1 cellular context compared by ENCODE assay signal in the genomic region with DNA sequence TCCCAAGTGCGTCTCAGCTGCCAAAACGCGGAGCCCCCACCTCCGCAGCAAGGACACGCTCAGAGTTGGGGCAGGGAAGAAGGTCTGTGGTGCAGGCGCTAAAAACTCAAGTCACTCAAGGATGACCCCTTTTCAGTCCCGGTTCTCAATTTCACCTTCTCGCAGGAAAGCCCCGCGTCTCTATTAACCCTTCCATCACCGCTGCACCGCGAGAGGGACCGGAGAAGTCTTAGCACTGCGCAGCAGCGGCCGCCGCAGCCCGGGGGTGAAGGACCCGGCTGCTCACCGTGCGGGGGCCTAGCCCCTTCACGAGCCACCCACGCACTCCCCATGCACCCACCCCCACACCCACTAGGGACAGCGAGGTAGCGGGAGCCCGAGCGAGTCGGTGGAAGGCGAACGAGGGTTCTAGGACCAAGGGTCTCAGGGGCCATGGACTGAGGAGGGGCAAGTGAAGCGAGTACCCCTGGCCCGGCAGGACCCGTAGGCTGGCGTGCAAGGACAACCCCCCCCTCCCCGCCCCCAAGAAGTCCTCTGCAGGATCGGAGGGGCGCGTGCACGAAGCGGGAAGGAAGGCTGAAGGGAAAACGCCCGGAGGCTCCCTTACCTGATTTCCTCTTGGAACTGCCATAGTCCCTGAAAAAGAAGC.
A peak's percentile ranks its signal among the peaks of the same experiment; 100 is the strongest.
TF ChIP-seq lines count a peak whose summit lies in the region.

No MANE protein-coding gene starts in this region.

TF ChIP-seq in H1, 55 proteins besides CTCF, POLR2A, EP300 and RAD21 (continued from another document):
- no peak for TF ChIP-seq SP2 (IDR thresholded peaks at IDR 0.05; ENCODE audit: low read length)
- TF ChIP-seq NANOG (IDR thresholded peaks at IDR 0.05; ENCODE audit: insufficient read depth, low read depth, low read length, poor library complexity, severe bottlenecking): no peak
- TF ChIP-seq, protein P1, sequence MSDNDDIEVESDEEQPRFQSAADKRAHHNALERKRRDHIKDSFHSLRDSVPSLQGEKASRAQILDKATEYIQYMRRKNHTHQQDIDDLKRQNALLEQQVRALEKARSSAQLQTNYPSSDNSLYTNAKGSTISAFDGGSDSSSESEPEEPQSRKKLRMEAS (IDR thresholded peaks at IDR 0.05): 0 out of 2 replicates have a peak, but pooled peaks have one; percentile 8
- TF ChIP-seq ASH2L (IDR thresholded peaks at IDR 0.05; ENCODE audit: low read length): no peak
- TF ChIP-seq, protein P2, sequence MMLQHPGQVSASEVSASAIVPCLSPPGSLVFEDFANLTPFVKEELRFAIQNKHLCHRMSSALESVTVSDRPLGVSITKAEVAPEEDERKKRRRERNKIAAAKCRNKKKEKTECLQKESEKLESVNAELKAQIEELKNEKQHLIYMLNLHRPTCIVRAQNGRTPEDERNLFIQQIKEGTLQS (IDR thresholded peaks at IDR 0.05; ENCODE audit: insufficient read depth, low read depth, low read length): no peak
- no peak for TF ChIP-seq POLR2AphosphoS5 (IDR thresholded peaks at IDR 0.05; ENCODE audit: low read depth, low read length)
- TF ChIP-seq SAP30 (IDR thresholded peaks at IDR 0.05; ENCODE audit: insufficient read depth, insufficient replicate concordance, low read length): no peak
- peak; percentile 47 for TF ChIP-seq KDM4A (IDR thresholded peaks at IDR 0.05; ENCODE audit: low read depth, low read length, severe bottlenecking)
- TF ChIP-seq NRF1 (IDR thresholded peaks at IDR 0.05; ENCODE audit: low read depth, low read length): no peak
- TF ChIP-seq FOSL1 (IDR thresholded peaks at IDR 0.05; ENCODE audit: insufficient read depth, low read depth, low read length): no peak
- TF ChIP-seq, protein P3, sequence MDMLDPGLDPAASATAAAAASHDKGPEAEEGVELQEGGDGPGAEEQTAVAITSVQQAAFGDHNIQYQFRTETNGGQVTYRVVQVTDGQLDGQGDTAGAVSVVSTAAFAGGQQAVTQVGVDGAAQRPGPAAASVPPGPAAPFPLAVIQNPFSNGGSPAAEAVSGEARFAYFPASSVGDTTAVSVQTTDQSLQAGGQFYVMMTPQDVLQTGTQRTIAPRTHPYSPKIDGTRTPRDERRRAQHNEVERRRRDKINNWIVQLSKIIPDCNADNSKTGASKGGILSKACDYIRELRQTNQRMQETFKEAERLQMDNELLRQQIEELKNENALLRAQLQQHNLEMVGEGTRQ (IDR thresholded peaks at IDR 0.05; ENCODE audit: low read length): no peak
- TF ChIP-seq CHD2 (IDR thresholded peaks at IDR 0.05; ENCODE audit: low read length): no peak
- no peak for TF ChIP-seq RNF2 (IDR thresholded peaks at IDR 0.05; ENCODE audit: borderline replicate concordance, low read depth, low read length, missing control alignments, poor library complexity, severe bottlenecking)
- no peak for TF ChIP-seq RBBP5 (IDR thresholded peaks at IDR 0.05; ENCODE audit: borderline replicate concordance, low read depth, low read length)
- TF ChIP-seq HDAC6 (IDR thresholded peaks at IDR 0.05; ENCODE audit: low read depth, low read length): no peak
- peak; percentile 38 to 60; a peak in 1 of 4 replicates for TF ChIP-seq HDAC2 (IDR thresholded peaks at IDR 0.05; ENCODE audit: borderline replicate concordance in 1 of 2, low read depth in 2 of 2, low read length in 2 of 2)
- TF ChIP-seq TEAD4 (IDR thresholded peaks at IDR 0.05; ENCODE audit: low read depth, low read length): no peak
- TF ChIP-seq SP1 (IDR thresholded peaks at IDR 0.05; ENCODE audit: low read depth, low read length): no peak
- no peak for TF ChIP-seq TCF12 (IDR thresholded peaks at IDR 0.05; ENCODE audit: low read depth, low read length)
- no peak for TF ChIP-seq ZNF274 (IDR thresholded peaks at IDR 0.05; ENCODE audit: borderline replicate concordance, extremely low read depth, low read length)
- no peak for TF ChIP-seq POU5F1 (IDR thresholded peaks at IDR 0.05; ENCODE audit: low read depth, low read length)
- TF ChIP-seq JUND (IDR thresholded peaks at IDR 0.05; ENCODE audit: low read length): no peak
- no peak for TF ChIP-seq CBX8 (IDR thresholded peaks at IDR 0.05; ENCODE audit: borderline replicate concordance, low read depth, low read length)
- TF ChIP-seq SUZ12 (IDR thresholded peaks at IDR 0.05; ENCODE audit: low read length): 0 out of 2 replicates have a peak, but pooled peaks have one; percentile 44
- TF ChIP-seq SIRT6 (IDR thresholded peaks at IDR 0.05; ENCODE audit: low read length): no peak
- TF ChIP-seq BACH1 (IDR thresholded peaks at IDR 0.05; ENCODE audit: low read length): 0 out of 2 replicates have a peak, but pooled peaks have one; percentile 25
- TF ChIP-seq EGR1 (IDR thresholded peaks at IDR 0.05; ENCODE audit: borderline replicate concordance, low read depth, low read length): no peak
- no peak for TF ChIP-seq GTF2F1 (IDR thresholded peaks at IDR 0.05; ENCODE audit: borderline replicate concordance, low read depth, low read length)
- TF ChIP-seq BCL11A (IDR thresholded peaks at IDR 0.05; ENCODE audit: low read depth in 2 of 2, low read length in 2 of 2): no peak
- TF ChIP-seq, protein P4, sequence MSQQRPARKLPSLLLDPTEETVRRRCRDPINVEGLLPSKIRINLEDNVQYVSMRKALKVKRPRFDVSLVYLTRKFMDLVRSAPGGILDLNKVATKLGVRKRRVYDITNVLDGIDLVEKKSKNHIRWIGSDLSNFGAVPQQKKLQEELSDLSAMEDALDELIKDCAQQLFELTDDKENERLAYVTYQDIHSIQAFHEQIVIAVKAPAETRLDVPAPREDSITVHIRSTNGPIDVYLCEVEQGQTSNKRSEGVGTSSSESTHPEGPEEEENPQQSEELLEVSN (IDR thresholded peaks at IDR 0.05): peak; percentile 49; the same call in 1 of the 2 replicates
- no peak for TF ChIP-seq TAF7 (optimal IDR thresholded peaks at IDR 0.05; ENCODE audit: borderline replicate concordance, low read depth, low read length)
- TF ChIP-seq KDM5A (IDR thresholded peaks at IDR 0.05; ENCODE audit: low read length): no peak
- TF ChIP-seq CREB1 (IDR thresholded peaks at IDR 0.05): no peak
- TF ChIP-seq, protein P5, sequence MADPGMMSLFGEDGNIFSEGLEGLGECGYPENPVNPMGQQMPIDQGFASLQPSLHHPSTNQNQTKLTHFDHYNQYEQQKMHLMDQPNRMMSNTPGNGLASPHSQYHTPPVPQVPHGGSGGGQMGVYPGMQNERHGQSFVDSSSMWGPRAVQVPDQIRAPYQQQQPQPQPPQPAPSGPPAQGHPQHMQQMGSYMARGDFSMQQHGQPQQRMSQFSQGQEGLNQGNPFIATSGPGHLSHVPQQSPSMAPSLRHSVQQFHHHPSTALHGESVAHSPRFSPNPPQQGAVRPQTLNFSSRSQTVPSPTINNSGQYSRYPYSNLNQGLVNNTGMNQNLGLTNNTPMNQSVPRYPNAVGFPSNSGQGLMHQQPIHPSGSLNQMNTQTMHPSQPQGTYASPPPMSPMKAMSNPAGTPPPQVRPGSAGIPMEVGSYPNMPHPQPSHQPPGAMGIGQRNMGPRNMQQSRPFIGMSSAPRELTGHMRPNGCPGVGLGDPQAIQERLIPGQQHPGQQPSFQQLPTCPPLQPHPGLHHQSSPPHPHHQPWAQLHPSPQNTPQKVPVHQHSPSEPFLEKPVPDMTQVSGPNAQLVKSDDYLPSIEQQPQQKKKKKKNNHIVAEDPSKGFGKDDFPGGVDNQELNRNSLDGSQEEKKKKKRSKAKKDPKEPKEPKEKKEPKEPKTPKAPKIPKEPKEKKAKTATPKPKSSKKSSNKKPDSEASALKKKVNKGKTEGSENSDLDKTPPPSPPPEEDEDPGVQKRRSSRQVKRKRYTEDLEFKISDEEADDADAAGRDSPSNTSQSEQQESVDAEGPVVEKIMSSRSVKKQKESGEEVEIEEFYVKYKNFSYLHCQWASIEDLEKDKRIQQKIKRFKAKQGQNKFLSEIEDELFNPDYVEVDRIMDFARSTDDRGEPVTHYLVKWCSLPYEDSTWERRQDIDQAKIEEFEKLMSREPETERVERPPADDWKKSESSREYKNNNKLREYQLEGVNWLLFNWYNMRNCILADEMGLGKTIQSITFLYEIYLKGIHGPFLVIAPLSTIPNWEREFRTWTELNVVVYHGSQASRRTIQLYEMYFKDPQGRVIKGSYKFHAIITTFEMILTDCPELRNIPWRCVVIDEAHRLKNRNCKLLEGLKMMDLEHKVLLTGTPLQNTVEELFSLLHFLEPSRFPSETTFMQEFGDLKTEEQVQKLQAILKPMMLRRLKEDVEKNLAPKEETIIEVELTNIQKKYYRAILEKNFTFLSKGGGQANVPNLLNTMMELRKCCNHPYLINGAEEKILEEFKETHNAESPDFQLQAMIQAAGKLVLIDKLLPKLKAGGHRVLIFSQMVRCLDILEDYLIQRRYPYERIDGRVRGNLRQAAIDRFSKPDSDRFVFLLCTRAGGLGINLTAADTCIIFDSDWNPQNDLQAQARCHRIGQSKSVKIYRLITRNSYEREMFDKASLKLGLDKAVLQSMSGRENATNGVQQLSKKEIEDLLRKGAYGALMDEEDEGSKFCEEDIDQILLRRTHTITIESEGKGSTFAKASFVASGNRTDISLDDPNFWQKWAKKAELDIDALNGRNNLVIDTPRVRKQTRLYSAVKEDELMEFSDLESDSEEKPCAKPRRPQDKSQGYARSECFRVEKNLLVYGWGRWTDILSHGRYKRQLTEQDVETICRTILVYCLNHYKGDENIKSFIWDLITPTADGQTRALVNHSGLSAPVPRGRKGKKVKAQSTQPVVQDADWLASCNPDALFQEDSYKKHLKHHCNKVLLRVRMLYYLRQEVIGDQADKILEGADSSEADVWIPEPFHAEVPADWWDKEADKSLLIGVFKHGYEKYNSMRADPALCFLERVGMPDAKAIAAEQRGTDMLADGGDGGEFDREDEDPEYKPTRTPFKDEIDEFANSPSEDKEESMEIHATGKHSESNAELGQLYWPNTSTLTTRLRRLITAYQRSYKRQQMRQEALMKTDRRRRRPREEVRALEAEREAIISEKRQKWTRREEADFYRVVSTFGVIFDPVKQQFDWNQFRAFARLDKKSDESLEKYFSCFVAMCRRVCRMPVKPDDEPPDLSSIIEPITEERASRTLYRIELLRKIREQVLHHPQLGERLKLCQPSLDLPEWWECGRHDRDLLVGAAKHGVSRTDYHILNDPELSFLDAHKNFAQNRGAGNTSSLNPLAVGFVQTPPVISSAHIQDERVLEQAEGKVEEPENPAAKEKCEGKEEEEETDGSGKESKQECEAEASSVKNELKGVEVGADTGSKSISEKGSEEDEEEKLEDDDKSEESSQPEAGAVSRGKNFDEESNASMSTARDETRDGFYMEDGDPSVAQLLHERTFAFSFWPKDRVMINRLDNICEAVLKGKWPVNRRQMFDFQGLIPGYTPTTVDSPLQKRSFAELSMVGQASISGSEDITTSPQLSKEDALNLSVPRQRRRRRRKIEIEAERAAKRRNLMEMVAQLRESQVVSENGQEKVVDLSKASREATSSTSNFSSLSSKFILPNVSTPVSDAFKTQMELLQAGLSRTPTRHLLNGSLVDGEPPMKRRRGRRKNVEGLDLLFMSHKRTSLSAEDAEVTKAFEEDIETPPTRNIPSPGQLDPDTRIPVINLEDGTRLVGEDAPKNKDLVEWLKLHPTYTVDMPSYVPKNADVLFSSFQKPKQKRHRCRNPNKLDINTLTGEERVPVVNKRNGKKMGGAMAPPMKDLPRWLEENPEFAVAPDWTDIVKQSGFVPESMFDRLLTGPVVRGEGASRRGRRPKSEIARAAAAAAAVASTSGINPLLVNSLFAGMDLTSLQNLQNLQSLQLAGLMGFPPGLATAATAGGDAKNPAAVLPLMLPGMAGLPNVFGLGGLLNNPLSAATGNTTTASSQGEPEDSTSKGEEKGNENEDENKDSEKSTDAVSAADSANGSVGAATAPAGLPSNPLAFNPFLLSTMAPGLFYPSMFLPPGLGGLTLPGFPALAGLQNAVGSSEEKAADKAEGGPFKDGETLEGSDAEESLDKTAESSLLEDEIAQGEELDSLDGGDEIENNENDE (IDR thresholded peaks at IDR 0.05; ENCODE audit: insufficient replicate concordance, low read length): no peak
- no peak for TF ChIP-seq YY1 (IDR thresholded peaks at IDR 0.05; ENCODE audit: low read depth, low read length)
- no peak for TF ChIP-seq TBP (IDR thresholded peaks at IDR 0.05; ENCODE audit: low read depth, low read length)
- no peak for TF ChIP-seq CEBPB (IDR thresholded peaks at IDR 0.05; ENCODE audit: low read depth, low read length)
- TF ChIP-seq CBX5 (IDR thresholded peaks at IDR 0.05; ENCODE audit: low read depth, low read length): no peak
- no peak for TF ChIP-seq MAFK (IDR thresholded peaks at IDR 0.05; ENCODE audit: low read depth, low read length)
